22 cellular contexts compared by ENCODE assay signal in the genomic region with DNA sequence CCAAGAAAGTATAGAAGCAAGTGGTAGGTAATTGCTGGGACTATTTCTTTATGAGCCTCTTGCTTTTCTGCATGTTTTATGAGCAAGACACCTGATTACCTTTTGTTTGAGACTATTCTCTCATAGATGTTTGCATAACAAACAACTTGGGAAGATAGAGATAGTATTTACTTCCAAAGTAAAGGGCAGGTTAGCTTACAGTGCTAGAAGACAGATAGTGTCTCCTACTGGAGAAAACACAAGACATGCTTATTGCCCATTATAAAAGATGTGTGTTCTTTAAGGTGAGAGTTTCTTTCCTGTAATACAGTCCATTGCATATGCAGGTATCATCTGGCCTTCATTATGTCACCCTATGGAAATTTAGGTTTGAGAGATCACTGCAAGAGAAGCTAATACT.
DNase-seq lines count a peak whose midpoint lies in the region; ATAC-seq, FAIRE-seq and TF ChIP-seq lines count a peak whose summit lies in the region.
"Had no signal": no experiment of that assay in that cellular context is flagged by ENCODE, and none has a peak within 500 bp of the region (broad histone marks: within the 10 kb centered on the region; RNA-seq: fewer than 3 reads in every experiment).

No MANE protein-coding gene starts in this region.

- H3K79me2 ChIP-seq in GM23338 (replicated peaks; ENCODE audit: insufficient read depth) (no peaks in the 10 kb centered on the region), GM12878 (ENCODE audit: control insufficient read depth, insufficient read depth, low read length) (no peaks in the 10 kb centered on the region), HepG2 (ENCODE audit: insufficient read depth, low read length) (no peaks in the 10 kb centered on the region)

- intact Hi-C loops in GM12878 (cut with micrococcal nuclease; ENCODE audit: unreplicated experiment) (no loop called here), HepG2 (cut with micrococcal nuclease; ENCODE audit: unreplicated experiment) (no loop called here), cardiac septum (cut with DNase I) (no loop called here), Right ventricle myocardium inferior (cut with DNase I) (no loop called here)

- H3K36me3 Mint-ChIP-seq in GM23338 (ENCODE audit: low read depth): no peaks in the 10 kb centered on the region
- H3K36me3 Mint-ChIP-seq: CD4-positive, CD25-positive, alpha-beta regulatory T cell had no signal

- H3K9ac ChIP-seq in GM12878 (ENCODE audit: control insufficient read depth, insufficient read depth, low read length): no peak overlapping the region
- H3K9ac ChIP-seq in HepG2 (ENCODE audit: insufficient read depth, low read depth, low read length): no peak overlapping the region

- H3K4me2 ChIP-seq in GM23338 (no peak overlapping the region), GM12878 (ENCODE audit: control insufficient read depth, insufficient read depth) (no peak overlapping the region), HepG2 (ENCODE audit: low read depth, low read length) (no peak overlapping the region)

- H3K27ac ChIP-seq in C4-2B: no peak overlapping the region
- no peak overlapping the region for H3K27ac ChIP-seq in GM23338 (ENCODE audit: low read depth)
- H3K27ac ChIP-seq in GM12878 (ENCODE audit: control insufficient read depth, insufficient read depth): no peak overlapping the region
- no peak overlapping the region for H3K27ac ChIP-seq in HepG2 (ENCODE audit: extremely low read length, insufficient read depth, low read length)
- H3K27ac ChIP-seq: RWPE1 had no signal

- DNase-seq in GM23338 (ENCODE audit: low spot score): peak; percentile 21
- no peak for DNase-seq in GM12878 (ENCODE audit: low read depth, low spot score)
- no peak for DNase-seq in HepG2 (ENCODE audit: low spot score)
- no peak for DNase-seq in cardiac septum (ENCODE audit: low spot score)
- no peak for DNase-seq in Right ventricle myocardium inferior (ENCODE audit: missing footprints)
- DNase-seq in activated CD4-positive, CD25-positive, alpha-beta regulatory T cell (lab: John Stamatoyannopoulos, UW): no peak
- DNase-seq: CD4-positive, CD25-positive, alpha-beta regulatory T cell; H7; IMR-90; KG1; NCI-H1092; NCI-H1417 treated with DMSO at 0.1 percent for 48 hours; NCI-H1694 treated with DMSO at 0.1 percent for 48 hours; NCI-H2081; NCI-H2227 treated with DMSO at 0.1 percent for 48 hours; NCI-H69; SHP77 treated with DMSO at 0.1 percent for 48 hours; T-helper 1 cell had no signal

- CTCF ChIA-PET in GM12878 (lab: Yijun Ruan, JAX): interaction anchor here (0.8 to 1.0 kb wide), 2 partner anchors 19 to 37 kb away, joined by 3 read pairs; no protein-coding TSS in a partner anchor
- CTCF ChIA-PET in HepG2 (lab: Yijun Ruan, JAX; ENCODE audit: low intra/inter-chr PET ratio, low total read pairs): no interaction called here

- RAD21 ChIA-PET in GM12878 (lab: Charles Lee; ENCODE audit: unreplicated experiment): no interaction called here

- ATAC-seq in GM23338 (peak; percentile 29; the same call in 1 of the 3 replicates), GM12878 (peak; percentile 46), HepG2 (no peak), GM21737 (IDR thresholded peaks at IDR 0.05; ENCODE audit: unreplicated experiment) (no peak), Right ventricle myocardium inferior (no peak)

- H3K4me1 Mint-ChIP-seq in GM23338: 0 out of 3 replicates have a peak, but pooled peaks cover 2% of the 10 kb centered on the region
- H3K4me1 Mint-ChIP-seq: CD4-positive, CD25-positive, alpha-beta regulatory T cell had no signal

- no peak overlapping the region for H3K4me3 Mint-ChIP-seq in GM23338
- H3K4me3 Mint-ChIP-seq: CD4-positive, CD25-positive, alpha-beta regulatory T cell had no signal

- SMC1A ChIA-PET in GM12878 (lab: Charles Lee; ENCODE audit: uncharacterized antibody, unreplicated experiment): interaction anchor here (0.6 to 1.6 kb wide), 4 partner anchors 20 to 71 kb away, joined by 3 to 4 read pairs (median 3); no protein-coding TSS in a partner anchor

- no peaks in the 10 kb centered on the region for H3K36me3 ChIP-seq in GM23338 (ENCODE audit: insufficient read depth)
- no peaks in the 10 kb centered on the region for H3K36me3 ChIP-seq in GM12878 (ENCODE audit: control insufficient read depth in 2 of 2, insufficient read depth in 2 of 2, low read length in 1 of 2)
- H3K36me3 ChIP-seq in HepG2 (replicated peaks in 1 of 2; ENCODE audit: control insufficient read depth in 1 of 2, insufficient read depth in 2 of 2, low read length in 2 of 2): no peaks in the 10 kb centered on the region

- no peak overlapping the region for H2AFZ ChIP-seq in GM23338
- no peak overlapping the region for H2AFZ ChIP-seq in GM12878 (ENCODE audit: control insufficient read depth, low read depth, low read length)
- H2AFZ ChIP-seq in HepG2 (ENCODE audit: low read length): no peak overlapping the region

- no peaks in the 10 kb centered on the region for H3K27me3 ChIP-seq in GM23338 (ENCODE audit: insufficient read depth)
- no peaks in the 10 kb centered on the region for H3K27me3 ChIP-seq in GM12878 (replicated peaks in 1 of 2; ENCODE audit: control insufficient read depth in 2 of 2, insufficient read depth in 2 of 2, low read length in 1 of 2)
- no peaks in the 10 kb centered on the region for H3K27me3 ChIP-seq in HepG2 (ENCODE audit: control insufficient read depth in 1 of 2, insufficient read depth in 2 of 2, low read length in 2 of 2)

- H3K27me3 Mint-ChIP-seq in GM23338 (ENCODE audit: insufficient read depth, low read depth, poor library complexity): peaks cover 2% of the 10 kb centered on the region

- H3K9me2 ChIP-seq in GM23338 (ENCODE audit: insufficient read depth): no peaks in the 10 kb centered on the region

- BruUV-seq in GM12878 (replicated peaks; lab: Mats Ljungman, UMichigan) (no TSS peak), HepG2 (replicated peaks; lab: Mats Ljungman, UMichigan) (no TSS peak)

- POLR2A ChIA-PET in GM12878 (lab: Charles Lee) (no interaction called here), HepG2 (lab: Yijun Ruan, JAX) (interaction anchor here (2.4 kb wide), 1 partner anchor 16 kb away, joined by 6 read pairs; no protein-coding TSS in a partner anchor)

- no peak for TF ChIP-seq EP300 in GM12878 (IDR thresholded peaks at IDR 0.05; ENCODE audit: borderline replicate concordance in 1 of 2, control insufficient read depth in 1 of 2, low read depth in 2 of 2, low read length in 2 of 2)
- TF ChIP-seq EP300 in HepG2 (IDR thresholded peaks at IDR 0.05; ENCODE audit: low read depth in 2 of 2, low read length in 2 of 2): no peak
- TF ChIP-seq EP300 in HepG2 (CRISPR knock-in tag; IDR thresholded peaks at IDR 0.05; ENCODE audit: borderline replicate concordance): no peak

- H3K4me1 ChIP-seq in GM23338 (ENCODE audit: insufficient read depth) (no peaks in the 10 kb centered on the region), GM12878 (ENCODE audit: control insufficient read depth, insufficient read depth, low read length) (no peaks in the 10 kb centered on the region), HepG2 (ENCODE audit: insufficient read depth, low read length) (peaks cover 36% of the 10 kb centered on the region)

- no peak for TF ChIP-seq POLR2A in GM12878 (IDR thresholded peaks at IDR 0.05; ENCODE audit: low read depth, low read length)
- no peak for TF ChIP-seq POLR2A in HepG2 (IDR thresholded peaks at IDR 0.05; ENCODE audit: insufficient read depth in 1 of 2, low read depth in 2 of 2, low read length in 2 of 2)

- H3K4me3 ChIP-seq in GM23338 (no peak overlapping the region), GM12878 (no peak overlapping the region), HepG2 (replicated peaks in 1 of 3; ENCODE audit: insufficient read depth in 1 of 3, low read depth in 2 of 3, low read length in 3 of 3) (no peak overlapping the region)

- H3K9me3 Mint-ChIP-seq in GM23338: no peaks in the 10 kb centered on the region

- H3F3A ChIP-seq in GM23338 (replicated peaks; ENCODE audit: low read depth): no peaks in the 10 kb centered on the region

- H3K9me3 ChIP-seq in GM12878 (replicated peaks; ENCODE audit: control insufficient read depth, insufficient read depth, low read length): no peaks in the 10 kb centered on the region
- no peaks in the 10 kb centered on the region for H3K9me3 ChIP-seq in HepG2 (ENCODE audit: low read length)

- in situ Hi-C loops in GM12878 (cut with MboI) (no loop called here), HepG2 (cut with HindIII; ENCODE audit: extremely low pct_ligation_motif_present, low pct_unique_long_range_greater_than_20kb) (no loop called here)

- TF ChIP-seq CTCF in C4-2B (conservative IDR thresholded peaks at IDR 0.05) (peak; percentile 75), GM23338 (conservative IDR thresholded peaks at IDR 0.05; ENCODE audit: low read depth in 2 of 2) (peak in 1 of 2 experiments; percentile 25; a peak in 1 of 4 replicates), GM12878 (IDR thresholded peaks at IDR 0.05 in 2 of 3, conservative IDR thresholded peaks at IDR 0.05 in 1 of 3; ENCODE audit: control insufficient read depth in 2 of 3, extremely low read depth in 1 of 3, insufficient read depth in 1 of 3, low read depth in 3 of 3, low read length in 3 of 3) (peak; percentile 3 to 24 (median 9); a peak in 1 of 6 replicates), HepG2 (CRISPR knock-in tag; IDR thresholded peaks at IDR 0.05) (peak; percentile 27; the same call in 1 of the 2 replicates)

- FAIRE-seq in GM12878 (lab: Jason Lieb, UNC): no peak
- no peak for FAIRE-seq in HepG2 (lab: Jason Lieb, UNC)
- FAIRE-seq: G401.6 had no signal

- H4K20me1 ChIP-seq in GM23338 (replicated peaks; ENCODE audit: insufficient read depth) (no peaks in the 10 kb centered on the region), GM12878 (ENCODE audit: control insufficient read depth, insufficient read depth) (no peaks in the 10 kb centered on the region), HepG2 (ENCODE audit: insufficient read depth, low read length) (no peaks in the 10 kb centered on the region)

- peak; percentile 45 for TF ChIP-seq RAD21 in GM12878 (IDR thresholded peaks at IDR 0.05; ENCODE audit: insufficient read depth, low read depth, low read length)
- no peak for TF ChIP-seq RAD21 in HepG2 (CRISPR knock-in tag; IDR thresholded peaks at IDR 0.05)

- no peak overlapping the region for H3K27ac Mint-ChIP-seq in GM23338
- H3K27ac Mint-ChIP-seq: CD4-positive, CD25-positive, alpha-beta regulatory T cell had no signal

TF ChIP-seq in GM23338, 12 proteins besides CTCF, POLR2A, EP300 and RAD21 (continues in another document):
- no peak for TF ChIP-seq ZNF331 (CRISPR knock-in tag; IDR thresholded peaks at IDR 0.05; ENCODE audit: low read depth)
- no peak for TF ChIP-seq ZNF114 (CRISPR knock-in tag; IDR thresholded peaks at IDR 0.05)

TF ChIP-seq in GM12878, 131 proteins besides CTCF, POLR2A, EP300 and RAD21 (continues in another document):
- TF ChIP-seq BCL11A (IDR thresholded peaks at IDR 0.05; ENCODE audit: low read depth, low read length) (no peak), ZNF622 (IDR thresholded peaks at IDR 0.05) (no peak)

TF ChIP-seq in HepG2, 621 proteins besides CTCF, POLR2A, EP300 and RAD21 (continues in another document):
- peak; percentile 1; the same call in 1 of the 2 replicates for TF ChIP-seq SMC3 (IDR thresholded peaks at IDR 0.05; ENCODE audit: low read length)

Comparison
In these comparisons a context has a peak if more than half of its experiments do, and no peak if none do; other contexts are left out.
1. ATAC-seq: peak in GM23338 (single experiment) and GM12878 (single experiment); none in HepG2 (single experiment), GM21737 (single experiment) and Right ventricle myocardium inferior (single experiment).